ENCODE assay signal across 8 cellular contexts in the genomic region with DNA sequence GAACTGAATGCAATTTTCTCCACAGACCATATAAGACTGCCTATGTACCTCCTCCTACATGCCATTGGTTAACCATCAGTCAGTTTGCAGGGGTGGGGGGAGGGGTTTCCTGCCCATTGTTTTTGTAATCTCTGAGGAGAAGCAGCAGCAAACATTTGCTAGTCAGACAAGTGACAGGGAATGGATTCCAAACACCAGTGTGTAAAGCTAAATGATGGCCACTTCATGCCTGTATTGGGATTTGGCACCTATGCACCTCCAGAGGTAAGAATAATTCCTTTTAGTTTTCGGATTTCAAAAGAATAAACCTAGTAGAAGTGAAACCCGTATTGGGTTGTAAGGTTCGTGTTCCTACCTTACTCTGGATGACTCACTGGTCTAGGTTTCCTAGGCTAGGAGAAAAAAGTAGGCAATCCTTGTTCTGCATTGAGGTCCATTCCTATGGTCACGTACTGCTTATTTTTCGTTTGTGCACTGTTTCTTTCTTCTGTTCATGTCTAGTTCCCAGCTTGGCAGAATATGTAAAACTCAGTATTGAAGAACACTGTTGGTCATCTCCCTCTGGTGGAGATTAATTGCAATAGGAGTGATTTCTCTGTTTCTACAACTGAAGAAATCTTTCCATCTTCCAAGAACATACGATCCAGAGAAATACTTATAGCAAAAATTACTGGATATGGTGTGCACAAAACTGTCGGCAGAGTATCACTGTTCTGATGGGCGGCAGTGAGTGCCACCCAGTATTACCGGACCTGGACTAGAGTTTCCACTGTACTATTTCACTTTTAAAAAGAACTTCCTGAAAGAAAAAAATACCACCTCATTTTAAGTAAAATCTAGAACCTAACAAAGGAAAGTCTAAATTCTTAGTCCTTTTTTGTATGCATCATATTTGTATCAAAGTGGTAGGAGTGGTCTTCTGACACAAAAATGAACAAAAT. TPM values are rescaled to one million over a fixed set of nuclear protein-coding genes. Genes with fewer than 3 reads are reported as not detected.
DNase-seq lines count a peak whose midpoint lies in the region; ATAC-seq and TF ChIP-seq lines count a peak whose summit lies in the region.

A gene (plus strand): TSS at position 150 of the 941 bp plus-strand sequence. CDS start 31 bp downstream, at position 181.

- TF ChIP-seq CTCF in prostate gland (IDR thresholded peaks at IDR 0.05) = peak in 3 of 4 experiments; percentile 50 to 76 (median 67)

- TF ChIP-seq POLR2A in prostate gland (IDR thresholded peaks at IDR 0.05) = no peak

- H3K4me1 ChIP-seq in prostate gland (replicated peaks) = no peaks in the 10 kb centered on the region

- peak within 1 kb of the TSS; percentile 12 to 14 for H3K4me3 ChIP-seq in prostate gland

- H3K36me3 ChIP-seq in prostate gland = no peaks in the 10 kb centered on the region

- H3K27ac ChIP-seq in adipose tissue (ENCODE audit: low read depth, low read length) (no peak within 1 kb of the TSS), prostate gland (no peak within 1 kb of the TSS)

- ATAC-seq in left ventricle myocardium superior (peak; percentile 95), GM21576 (IDR thresholded peaks at IDR 0.05; ENCODE audit: unreplicated experiment) (no peak)

- peak; percentile 1 for DNase-seq in NCI-H1092 treated with DMSO at 0.1 percent for 48 hours (lab: John Stamatoyannopoulos, UW)
- DNase-seq in NCI-H1092 (lab: John Stamatoyannopoulos, UW) = no peak
- peak; percentile 48 for DNase-seq in NAMALWA (ENCODE audit: low spot score)
- DNase-seq in left ventricle myocardium superior = no peak
- no peak for DNase-seq in prostate gland (ENCODE audit: low spot score)
- no peak for DNase-seq in stimulated activated CD4-positive, alpha-beta T cell treated with anti-CD3 and anti-CD28 coated beads, Interleukin-1b, Interleukin-23, amount 100 ng/mL, for 48 hours

- intact Hi-C loops in left ventricle myocardium superior (cut with micrococcal nuclease) = loop anchor here (10.0 kb wide), 1 partner anchor 250 kb away; no protein-coding TSS in a partner anchor
- intact Hi-C loops in prostate gland (cut with DNase I) = loop anchor here (2.0 to 10.0 kb wide), 4 partner anchors 52 to 290 kb away; no protein-coding TSS in a partner anchor

- H3K9me3 ChIP-seq in prostate gland = no peaks in the 10 kb centered on the region

- H3K27me3 ChIP-seq in prostate gland (replicated peaks; ENCODE audit: insufficient read depth) = no peaks in the 10 kb centered on the region

- 9 to 42% (median 10%) methylated on average over 9 of the region's 9 CpGs for WGBS in adipose tissue, 3 donors
- WGBS in prostate gland = 26% methylated on average over 9 of the region's 9 CpGs

RNA-seq across cellular contexts. Expression of the gene that starts here (rescaled TPM):
- polyA plus RNA-seq in adipose tissue = 100 to 1,000 TPM in 2 of 3 donors, 10 to 100 TPM in 1; 25.7 to 149 (median 122) TPM
- total RNA-seq in left ventricle myocardium superior (23.2 TPM), prostate gland (10 to 100 TPM in 1 of 2 donors, 1 to 10 TPM in 1; 6.5 to 12.8 TPM)

Comparison
In these comparisons a context has a peak if more than half of its experiments do, and no peak if none do; other contexts are left out.
1. DNase-seq: peak in NCI-H1092 treated with DMSO at 0.1 percent for 48 hours (single experiment) and NAMALWA (single experiment); none in NCI-H1092 (single experiment), left ventricle myocardium superior (single experiment), prostate gland (single experiment) and stimulated activated CD4-positive, alpha-beta T cell treated with anti-CD3 and anti-CD28 coated beads, Interleukin-1b, Interleukin-23, amount 100 ng/mL, for 48 hours (single experiment).